In genomic region chr11:75468534-75469340, GRCh38 we compare ENCODE assay signal across 13 cellular contexts. TPM values are rescaled to one million over a fixed set of nuclear protein-coding genes. Genes with fewer than 3 reads are reported as not detected.
DNase-seq lines count a peak whose midpoint lies in the region; ATAC-seq, FAIRE-seq and TF ChIP-seq lines count a peak whose summit lies in the region.
"Had no signal": no experiment of that assay in that cellular context is flagged by ENCODE, and none has a peak within 500 bp of the region (broad histone marks: within the 10 kb centered on the region; RNA-seq: fewer than 3 reads in every experiment).

No MANE protein-coding gene starts in this region.

- H3K9me2 ChIP-seq in OCI-LY7 (ENCODE audit: insufficient read depth, low read length) = no peaks in the 10 kb centered on the region

- intact Hi-C loops in OCI-LY7 (cut with micrococcal nuclease; ENCODE audit: unreplicated experiment) = no loop called here

- H3K79me2 ChIP-seq in OCI-LY7 (ENCODE audit: insufficient read depth, low read depth, low read length) = no peaks in the 10 kb centered on the region

- no peaks in the 10 kb centered on the region for H3K27me3 ChIP-seq in SJCRH30
- no peaks in the 10 kb centered on the region for H3K27me3 ChIP-seq in gastroesophageal sphincter
- H3K27me3 ChIP-seq: foreskin keratinocyte had no signal

- TF ChIP-seq CTCF in D721Med (IDR thresholded peaks at IDR 0.05; ENCODE audit: insufficient read depth, missing control alignments) (no peak), gastroesophageal sphincter (IDR thresholded peaks at IDR 0.05) (no peak), omental fat pad (IDR thresholded peaks at IDR 0.05) (no peak), OCI-LY7 (conservative IDR thresholded peaks at IDR 0.05; ENCODE audit: low read length) (no peak)

- ATAC-seq in gastroesophageal sphincter = peak; percentile 73
- ATAC-seq in omental fat pad (ENCODE audit: low FRiP score) = peak; percentile 57
- ATAC-seq in HG03039 (IDR thresholded peaks at IDR 0.05; ENCODE audit: unreplicated experiment) = no peak
- ATAC-seq: foreskin keratinocyte had no signal

- no peaks in the 10 kb centered on the region; the same call in 1 of the 2 replicates for H4K20me1 ChIP-seq in OCI-LY7 (ENCODE audit: insufficient read depth, low read length)

- DNase-seq in D721Med (ENCODE audit: insufficient read length, low spot score) = peak; percentile 82
- peak; percentile 54 to 57 for DNase-seq in SJCRH30
- DNase-seq in omental fat pad (ENCODE audit: low spot score) = peak; percentile 55
- no peak for DNase-seq in activated gamma-delta T cell (lab: John Stamatoyannopoulos, UW)
- no peak for DNase-seq in OCI-LY7 (ENCODE audit: low spot score)
- no peak for DNase-seq in SKM-1 treated with dmso at 0.1 percent for 144 hours (lab: John Stamatoyannopoulos, UW; ENCODE audit: unreplicated experiment)
- DNase-seq: activated B cell treated with CpG ODN at 0.5 μM for 24 hours; activated naive CD4-positive, alpha-beta T cell treated with anti-CD3 and anti-CD28 coated beads for 36 hours; foreskin keratinocyte; NCI-H526 had no signal

- CTCF ChIA-PET in OCI-LY7 (lab: Charles Lee; ENCODE audit: unreplicated experiment) = interaction anchor here (0.5 kb wide), 1 partner anchor 85 kb away, joined by 5 read pairs; no protein-coding TSS in a partner anchor

- H3K9me3 ChIP-seq in SJCRH30 (replicated peaks) = no peaks in the 10 kb centered on the region
- no peaks in the 10 kb centered on the region for H3K9me3 ChIP-seq in gastroesophageal sphincter
- no peaks in the 10 kb centered on the region for H3K9me3 ChIP-seq in OCI-LY7 (ENCODE audit: low read length)

- WGBS in gastroesophageal sphincter (ENCODE audit: low coverage in 1 of 2), 2 donors = 22 to 23% methylated on average over 5 to 7 of the region's 14 CpGs

- no TSS peak for BruUV-seq in OCI-LY7 (replicated peaks; lab: Mats Ljungman, UMichigan)

- H3K36me3 ChIP-seq in SJCRH30 = no peaks in the 10 kb centered on the region
- H3K36me3 ChIP-seq in gastroesophageal sphincter = no peaks in the 10 kb centered on the region
- no peaks in the 10 kb centered on the region for H3K36me3 ChIP-seq in OCI-LY7 (ENCODE audit: insufficient read depth, low read length)

- POLR2A ChIA-PET in OCI-LY7 (lab: Charles Lee) = no interaction called here

- TF ChIP-seq EP300 in gastroesophageal sphincter (IDR thresholded peaks at IDR 0.05) = no peak

- no peak overlapping the region for H3K27ac ChIP-seq in SJCRH30
- peak overlapping the region in 2 of 4 donors; percentile 14 to 49 for H3K27ac ChIP-seq in gastroesophageal sphincter
- no peak overlapping the region for H3K27ac ChIP-seq in OCI-LY7 (ENCODE audit: low read depth, low read length, poor library complexity, severe bottlenecking)
- H3K27ac ChIP-seq: foreskin keratinocyte had no signal

- FAIRE-seq in D721Med (lab: Jason Lieb, UNC) = no peak

- no peak overlapping the region for H2AFZ ChIP-seq in OCI-LY7 (ENCODE audit: low read length)

- H3K4me2 ChIP-seq in OCI-LY7 (ENCODE audit: low read length) = no peak overlapping the region

- H3K4me1 ChIP-seq in SJCRH30 = peaks cover 13% of the 10 kb centered on the region
- peaks cover 0 to 26% (median 6%) of the 10 kb centered on the region in 3 donors for H3K4me1 ChIP-seq in gastroesophageal sphincter
- H3K4me1 ChIP-seq in OCI-LY7 (ENCODE audit: insufficient read depth, low read length, poor library complexity, severe bottlenecking) = no peaks in the 10 kb centered on the region

- TF ChIP-seq POLR2A in gastroesophageal sphincter (IDR thresholded peaks at IDR 0.05) = no peak

- no peak overlapping the region for H3K4me3 ChIP-seq in SJCRH30
- H3K4me3 ChIP-seq in gastroesophageal sphincter = no peak overlapping the region
- H3K4me3 ChIP-seq in OCI-LY7 (ENCODE audit: low read depth, low read length, poor library complexity, severe bottlenecking) = no peak overlapping the region

RNA-seq across cellular contexts. Expression of gene KLHL35, which starts 35.7 kb away (rescaled TPM):
- not detected in 2 replicates for total RNA-seq in SJCRH30 (2014; rRNA removed; shearing (Covaris generic))
- under 1 TPM in 1 of 4 donors, not detected in 3; 0.72 TPM for total RNA-seq in gastroesophageal sphincter
- 1 to 10 TPM in 3 of 4 donors, not detected in 1; 1.3 to 2.4 (median 1.8) TPM for total RNA-seq in omental fat pad
- not detected in 2 replicates for total RNA-seq in OCI-LY7 (2014; rRNA removed; shearing (Covaris generic))
- 0.21 TPM in 1 of 2 replicates, not detected in the other for total RNA-seq in OCI-LY7 (2022)
- total RNA-seq: H4 had no signal

RNA-seq across cellular contexts. Expression of gene GDPD5, which starts 57.0 kb away (rescaled TPM):
- 4.0 and 5.8 TPM in 2 replicates for total RNA-seq in SJCRH30 (2014; rRNA removed; shearing (Covaris generic))
- total RNA-seq in gastroesophageal sphincter (1 to 10 TPM; 3.8 to 9.3 (median 6.4) TPM), omental fat pad (10 to 100 TPM; 23.6 to 34.7 (median 31.7) TPM), OCI-LY7 (2022) (49.9 and 57.3 TPM in 2 replicates)
- 13.5 and 14.3 TPM in 2 replicates for total RNA-seq in OCI-LY7 (2014; rRNA removed; shearing (Covaris generic))

Comparison
In these comparisons a context has a peak if more than half of its experiments do, and no peak if none do; other contexts are left out.
1. DNase-seq: peak in D721Med (single experiment), SJCRH30 (2 of 2) and omental fat pad (single experiment); none in activated gamma-delta T cell (single experiment), OCI-LY7 (single experiment) and SKM-1 treated with dmso at 0.1 percent for 144 hours (single experiment).